Comparison of ENCODE assay signal across 8 cellular contexts in genomic region chr6:30544666-30545272, GRCh38. TPM values are rescaled to one million over a fixed set of nuclear protein-coding genes. Genes with fewer than 3 reads are reported as not detected.
DNase-seq lines count a peak whose midpoint lies in the region; ATAC-seq and TF ChIP-seq lines count a peak whose summit lies in the region.

No MANE protein-coding gene starts in this region.

- DNase-seq in AG20443 (ENCODE audit: low spot score) (peak; percentile 68), GM10266 (ENCODE audit: extremely low spot score) (peak; percentile 40), NCI-H2029 (lab: John Stamatoyannopoulos, UW) (peak; percentile 26), trophoblast cell (peak; percentile 43 to 80), activated gamma-delta T cell treated with Interleukin-2 at 50 U/mL for 16 hours (no peak)
- DNase-seq in activated T-helper 2 cell treated with anti-CD3 and anti-CD28 coated beads, Interferon-gamma antibody, Interleukin-2, Interleukin-4, amounts not matched to agents 10 μg/mL and 5 μg/mL and 100 μg/mL, durations not matched to agents 14 hours and 24 hours and 36 hours (ENCODE audit: low spot score) = no peak

- peak; percentile 68 for TF ChIP-seq CTCF in GM10266 (IDR thresholded peaks at IDR 0.05; ENCODE audit: control insufficient read depth, insufficient read depth, low read depth, missing control alignments)
- TF ChIP-seq CTCF in WI38 (IDR thresholded peaks at IDR 0.05; ENCODE audit: low read depth, low read length) = peak; percentile 63
- peak; percentile 68 to 83 (median 80) for TF ChIP-seq CTCF in gastroesophageal sphincter (IDR thresholded peaks at IDR 0.05)

- no peak overlapping the region for H2BK5ac ChIP-seq in trophoblast cell (ENCODE audit: low read depth, low read length, poor library complexity)

- H3K9me3 Mint-ChIP-seq in activated T-helper 2 cell treated with anti-CD3 and anti-CD28 coated beads, Interferon-gamma antibody, Interleukin-2, Interleukin-4, amounts not matched to agents 10 μg/mL and 5 μg/mL and 100 μg/mL, durations not matched to agents 14 hours and 24 hours and 36 hours = no peaks in the 10 kb centered on the region

- H3K27ac ChIP-seq in gastroesophageal sphincter (peak overlapping the region in 2 of 4 donors; percentile 3 to 14), trophoblast cell (ENCODE audit: low read depth, low read length) (no peak overlapping the region)

- H3K4me1 ChIP-seq in gastroesophageal sphincter = peaks cover 0 to 22% (median 0%) of the 10 kb centered on the region in 3 donors
- no peaks in the 10 kb centered on the region for H3K4me1 ChIP-seq in trophoblast cell (ENCODE audit: control insufficient read depth in 1 of 2, insufficient read depth in 2 of 2, low read length in 2 of 2)

- no peak overlapping the region for H2BK12ac ChIP-seq in trophoblast cell (ENCODE audit: low read length)

- no peak overlapping the region for H3K4ac ChIP-seq in trophoblast cell (ENCODE audit: low read depth, low read length)

- no peak overlapping the region for H2AFZ ChIP-seq in trophoblast cell (ENCODE audit: insufficient read depth, low read length, poor library complexity)

- no peak for TF ChIP-seq POLR2A in gastroesophageal sphincter (IDR thresholded peaks at IDR 0.05)

- H3K9ac ChIP-seq in trophoblast cell (ENCODE audit: low read length) = no peak overlapping the region

- H2AK5ac ChIP-seq in trophoblast cell (ENCODE audit: low read length) = no peak overlapping the region

- H3K18ac ChIP-seq in trophoblast cell (ENCODE audit: low read length) = no peak overlapping the region

- H3K36me3 Mint-ChIP-seq in activated T-helper 2 cell treated with anti-CD3 and anti-CD28 coated beads, Interferon-gamma antibody, Interleukin-2, Interleukin-4, amounts not matched to agents 10 μg/mL and 5 μg/mL and 100 μg/mL, durations not matched to agents 14 hours and 24 hours and 36 hours (ENCODE audit: low read depth) = peaks cover 32% of the 10 kb centered on the region

- WGBS in gastroesophageal sphincter (ENCODE audit: low coverage in 1 of 2), 2 donors = 37 to 48% methylated on average over 3 to 5 of the region's 6 CpGs
- no CpG with 5 or more reads among the region's 6 CpGs for WGBS in trophoblast cell (ENCODE audit: extremely low coverage, insufficient coverage, insufficient read length)

- H4K91ac ChIP-seq in trophoblast cell (ENCODE audit: low read depth, low read length) = no peak overlapping the region

- intact Hi-C loops in activated T-helper 2 cell treated with anti-CD3 and anti-CD28 coated beads, Interferon-gamma antibody, Interleukin-2, Interleukin-4, amounts not matched to agents 10 μg/mL and 5 μg/mL and 100 μg/mL, durations not matched to agents 14 hours and 24 hours and 36 hours (cut with micrococcal nuclease) = loop anchor here (1.0 to 5.0 kb wide), 2 partner anchors 53 to 61 kb away; no protein-coding TSS in a partner anchor

- no peaks in the 10 kb centered on the region for H3K27me3 Mint-ChIP-seq in activated T-helper 2 cell treated with anti-CD3 and anti-CD28 coated beads, Interferon-gamma antibody, Interleukin-2, Interleukin-4, amounts not matched to agents 10 μg/mL and 5 μg/mL and 100 μg/mL, durations not matched to agents 14 hours and 24 hours and 36 hours (ENCODE audit: low read depth)

- ATAC-seq in gastroesophageal sphincter = peak; percentile 52

- no peak overlapping the region for H3K4me3 ChIP-seq in WI38 (ENCODE audit: low read depth, low read length)
- no peak overlapping the region for H3K4me3 ChIP-seq in gastroesophageal sphincter
- H3K4me3 ChIP-seq in trophoblast cell (ENCODE audit: low read depth, low read length) = no peak overlapping the region

- no peak overlapping the region for H3K14ac ChIP-seq in trophoblast cell (ENCODE audit: low read length)

- H3K36me3 ChIP-seq in gastroesophageal sphincter = peaks cover 0 to 48% of the 10 kb centered on the region in 2 donors
- peaks cover 21 to 36% of the 10 kb centered on the region in 2 experiments for H3K36me3 ChIP-seq in trophoblast cell (ENCODE audit: control insufficient read depth in 1 of 2, insufficient read depth in 2 of 2, low read length in 2 of 2)

- H2BK120ac ChIP-seq in trophoblast cell (ENCODE audit: insufficient read depth, low read length, poor library complexity) = no peak overlapping the region

- H3K79me1 ChIP-seq in trophoblast cell (ENCODE audit: low read length) = no peaks in the 10 kb centered on the region

- no peak overlapping the region for H3K4me2 ChIP-seq in trophoblast cell (ENCODE audit: low read length)

- H3K27me3 ChIP-seq in gastroesophageal sphincter (no peaks in the 10 kb centered on the region), trophoblast cell (ENCODE audit: insufficient read depth, low read length) (no peaks in the 10 kb centered on the region)

- H3K27ac Mint-ChIP-seq in activated T-helper 2 cell treated with anti-CD3 and anti-CD28 coated beads, Interferon-gamma antibody, Interleukin-2, Interleukin-4, amounts not matched to agents 10 μg/mL and 5 μg/mL and 100 μg/mL, durations not matched to agents 14 hours and 24 hours and 36 hours = no peak overlapping the region

- TF ChIP-seq EP300 in gastroesophageal sphincter (IDR thresholded peaks at IDR 0.05) = no peak

- no peak overlapping the region for H4K8ac ChIP-seq in trophoblast cell (ENCODE audit: low read depth, low read length)

- H3K9me3 ChIP-seq in gastroesophageal sphincter (no peaks in the 10 kb centered on the region), trophoblast cell (ENCODE audit: insufficient read depth, low read depth, low read length) (no peaks in the 10 kb centered on the region)

- H3K4me3 Mint-ChIP-seq in activated T-helper 2 cell treated with anti-CD3 and anti-CD28 coated beads, Interferon-gamma antibody, Interleukin-2, Interleukin-4, amounts not matched to agents 10 μg/mL and 5 μg/mL and 100 μg/mL, durations not matched to agents 14 hours and 24 hours and 36 hours (ENCODE audit: low read depth) = no peak overlapping the region

- H4K12ac ChIP-seq in trophoblast cell (ENCODE audit: low read depth, low read length) = no peak overlapping the region

- no peaks in the 10 kb centered on the region for H3K79me2 ChIP-seq in trophoblast cell (ENCODE audit: control insufficient read depth, insufficient read depth, low read length, poor library complexity)

- peaks cover 30% of the 10 kb centered on the region for H3K4me1 Mint-ChIP-seq in activated T-helper 2 cell treated with anti-CD3 and anti-CD28 coated beads, Interferon-gamma antibody, Interleukin-2, Interleukin-4, amounts not matched to agents 10 μg/mL and 5 μg/mL and 100 μg/mL, durations not matched to agents 14 hours and 24 hours and 36 hours (ENCODE audit: low read depth)

- H3K23ac ChIP-seq in trophoblast cell (ENCODE audit: low read length) = no peak overlapping the region

RNA-seq across cellular contexts. Expression of gene GNL1, which starts 11.5 kb away (rescaled TPM):
- 10 to 100 TPM; 39.2 to 48.3 (median 42.4) TPM for total RNA-seq in gastroesophageal sphincter
- 39.3 and 41.5 TPM in 2 replicates for polyA plus RNA-seq in trophoblast cell (2013)
- 79.8 and 88.2 TPM in 2 replicates for total RNA-seq in activated T-helper 2 cell treated with anti-CD3 and anti-CD28 coated beads, Interferon-gamma antibody, Interleukin-2, Interleukin-4, amounts not matched to agents 10 μg/mL and 5 μg/mL and 100 μg/mL, durations not matched to agents 14 hours and 24 hours and 36 hours

RNA-seq across cellular contexts. Expression of gene PRR3, which starts 12.3 kb away (rescaled TPM):
- total RNA-seq in gastroesophageal sphincter = 10 to 100 TPM in 2 of 4 donors, 1 to 10 TPM in 2; 3.5 to 21.6 (median 7.9) TPM
- polyA plus RNA-seq in trophoblast cell (2013) = 8.2 TPM in 2 replicates
- total RNA-seq in activated T-helper 2 cell treated with anti-CD3 and anti-CD28 coated beads, Interferon-gamma antibody, Interleukin-2, Interleukin-4, amounts not matched to agents 10 μg/mL and 5 μg/mL and 100 μg/mL, durations not matched to agents 14 hours and 24 hours and 36 hours = 35.0 and 36.6 TPM in 2 replicates

RNA-seq across cellular contexts. Expression of gene ABCF1, which starts 26.5 kb away (rescaled TPM):
- 10 to 100 TPM; 42.8 to 63.6 (median 47.4) TPM for total RNA-seq in gastroesophageal sphincter
- polyA plus RNA-seq in trophoblast cell (2013) = 67.5 and 68.9 TPM in 2 replicates
- 102 and 112 TPM in 2 replicates for total RNA-seq in activated T-helper 2 cell treated with anti-CD3 and anti-CD28 coated beads, Interferon-gamma antibody, Interleukin-2, Interleukin-4, amounts not matched to agents 10 μg/mL and 5 μg/mL and 100 μg/mL, durations not matched to agents 14 hours and 24 hours and 36 hours

RNA-seq across cellular contexts. Expression of gene HLA-E, which starts 55.5 kb away (rescaled TPM):
- total RNA-seq in gastroesophageal sphincter = 100 to 1,000 TPM; 259 to 607 (median 482) TPM
- polyA plus RNA-seq in trophoblast cell (2013) = 35.3 and 35.6 TPM in 2 replicates
- total RNA-seq in activated T-helper 2 cell treated with anti-CD3 and anti-CD28 coated beads, Interferon-gamma antibody, Interleukin-2, Interleukin-4, amounts not matched to agents 10 μg/mL and 5 μg/mL and 100 μg/mL, durations not matched to agents 14 hours and 24 hours and 36 hours = 358 and 360 TPM in 2 replicates

Comparison
In these comparisons a context has a peak if more than half of its experiments do, and no peak if none do; other contexts are left out.
1. DNase-seq: peak in AG20443 (single experiment), GM10266 (single experiment), NCI-H2029 (single experiment) and trophoblast cell (2 of 2); none in activated gamma-delta T cell treated with Interleukin-2 at 50 U/mL for 16 hours (single experiment) and activated T-helper 2 cell treated with anti-CD3 and anti-CD28 coated beads, Interferon-gamma antibody, Interleukin-2, Interleukin-4, amounts not matched to agents 10 μg/mL and 5 μg/mL and 100 μg/mL, durations not matched to agents 14 hours and 24 hours and 36 hours (single experiment).
2. Peak in every context shown above with its lines, with median percentiles within 50 percentile points of each other: CTCF ChIP-seq.